ENCODE assay signal across 26 cellular contexts in genomic region chr16:68255712-68256111, GRCh38. TPM values are rescaled to one million over a fixed set of nuclear protein-coding genes. Genes with fewer than 3 reads are reported as not detected.
A peak's percentile ranks its signal among the peaks of the same experiment; 100 is the strongest.
DNase-seq lines count a peak whose midpoint lies in the region; TF ChIP-seq lines count a peak whose summit lies in the region.
"Had no signal": no experiment of that assay in that cellular context is flagged by ENCODE, and none has a peak within 500 bp of the region (broad histone marks: within the 10 kb centered on the region; RNA-seq: fewer than 3 reads in every experiment).

No MANE protein-coding gene starts in this region.

- CTCF ChIA-PET in OCI-LY7 (lab: Charles Lee; ENCODE audit: unreplicated experiment): interaction anchor here (0.6 kb wide), 1 partner anchor 593 kb away, joined by 3 read pairs; no protein-coding TSS in a partner anchor

- H3K4me3 ChIP-seq in right atrium auricular region (no peak overlapping the region), OCI-LY7 (ENCODE audit: low read depth, low read length, poor library complexity, severe bottlenecking) (no peak overlapping the region), osteoblast (ENCODE audit: insufficient read depth, low read length) (no peak overlapping the region), tibial artery (no peak overlapping the region)
- H3K4me3 ChIP-seq: A549, GM12878, MG63, Peyer's patch had no signal

- H3K27ac ChIP-seq in right atrium auricular region (peak overlapping the region; percentile 89 to 94), OCI-LY7 (ENCODE audit: low read depth, low read length, poor library complexity, severe bottlenecking) (peak overlapping the region; percentile 94), osteoblast (ENCODE audit: low read depth, low read length) (no peak overlapping the region), tibial artery (no peak overlapping the region)
- H3K27ac ChIP-seq: A549, C4-2B, Peyer's patch had no signal

- BruUV-seq in OCI-LY7 (replicated peaks; lab: Mats Ljungman, UMichigan): no TSS peak

- intact Hi-C loops in cardiac septum (cut with DNase I): no loop called here
- intact Hi-C loops in OCI-LY7 (cut with micrococcal nuclease; ENCODE audit: unreplicated experiment): loop anchor here (10.0 kb wide), 1 partner anchor 239 kb away; no protein-coding TSS in a partner anchor
- intact Hi-C loops in tibial artery (cut with DNase I; ENCODE audit: low total_unique reads): no loop called here

- peaks cover 0 to 32% of the 10 kb centered on the region in 2 donors for H3K4me1 ChIP-seq in right atrium auricular region
- peaks cover 69% of the 10 kb centered on the region for H3K4me1 ChIP-seq in OCI-LY7 (ENCODE audit: insufficient read depth, low read length, poor library complexity, severe bottlenecking)
- H3K4me1 ChIP-seq in osteoblast (ENCODE audit: insufficient read depth, low read length): peaks cover 17% of the 10 kb centered on the region
- peaks cover 0 to 20% (median 12%) of the 10 kb centered on the region in 4 donors for H3K4me1 ChIP-seq in tibial artery

- H3K27me3 ChIP-seq in right atrium auricular region (no peaks in the 10 kb centered on the region), osteoblast (ENCODE audit: insufficient read depth, low read length) (no peaks in the 10 kb centered on the region), tibial artery (no peaks in the 10 kb centered on the region)
- H3K27me3 ChIP-seq: MG63, Peyer's patch had no signal

- H4K20me1 ChIP-seq in OCI-LY7 (ENCODE audit: insufficient read depth, low read length): no peaks in the 10 kb centered on the region
- no peaks in the 10 kb centered on the region for H4K20me1 ChIP-seq in osteoblast (ENCODE audit: insufficient read depth, low read length)

- no peaks in the 10 kb centered on the region for H3K9me2 ChIP-seq in OCI-LY7 (ENCODE audit: insufficient read depth, low read length)
- H3K9me2 ChIP-seq: SK-N-SH had no signal

- POLR2A ChIA-PET in OCI-LY7 (lab: Charles Lee): interaction anchor here (0.6 kb wide), 2 partner anchors 12 to 17 kb away, joined by 3 read pairs; no protein-coding TSS in a partner anchor

- no peak overlapping the region for H3K4me2 ChIP-seq in OCI-LY7 (ENCODE audit: low read length)
- H3K4me2 ChIP-seq in osteoblast (ENCODE audit: insufficient read depth, low read length): no peak overlapping the region
- H3K4me2 ChIP-seq: A549, SK-N-SH had no signal

- H3K79me2 ChIP-seq in OCI-LY7 (ENCODE audit: insufficient read depth, low read depth, low read length) (peaks cover 3% of the 10 kb centered on the region; the same call in 1 of the 2 replicates), osteoblast (ENCODE audit: insufficient read depth, low read length) (peaks cover 6% of the 10 kb centered on the region)

- H2AFZ ChIP-seq in OCI-LY7 (ENCODE audit: low read length) (no peak overlapping the region), osteoblast (ENCODE audit: low read length) (no peak overlapping the region)

- TF ChIP-seq CTCF in right atrium auricular region (IDR thresholded peaks at IDR 0.05) (no peak), OCI-LY7 (conservative IDR thresholded peaks at IDR 0.05; ENCODE audit: low read length) (no peak), osteoblast (IDR thresholded peaks at IDR 0.05; ENCODE audit: extremely low read depth, low read depth, low read length) (no peak), tibial artery (IDR thresholded peaks at IDR 0.05) (no peak)

- DNase-seq in right atrium auricular region (ENCODE audit: low spot score) (no peak), cardiac septum (ENCODE audit: low spot score) (no peak), OCI-LY7 (ENCODE audit: low spot score) (no peak), osteoblast (ENCODE audit: insufficient read length, low spot score, missing footprints) (peak; percentile 29), NCI-H1048 (lab: John Stamatoyannopoulos, UW) (no peak), tibial artery (no peak)
- no peak for DNase-seq in stimulated activated CD4-positive, alpha-beta T cell treated with anti-CD3 and anti-CD28 coated beads, Interleukin-4, amount 100 ng/mL, for 1 hour
- DNase-seq: AML-193; Caco-2; CD8-positive, alpha-beta T cell; EL; GDM1; IMR-90; KG1; MG63; NCI-H1417 treated with DMSO at 0.1 percent for 48 hours; NCI-H1694 treated with DMSO at 0.1 percent for 48 hours; NCI-H2081; NCI-H2227 treated with DMSO at 0.1 percent for 48 hours; NCI-H526 treated with DMSO at 0.1 percent for 48 hours; OCI-M1; Peyer's patch; SK-N-SH had no signal

- H3K36me3 ChIP-seq in right atrium auricular region (peaks cover 57% of the 10 kb centered on the region), OCI-LY7 (ENCODE audit: insufficient read depth, low read length) (peaks cover 67% of the 10 kb centered on the region), osteoblast (ENCODE audit: insufficient read depth, low read length) (peaks cover 52% of the 10 kb centered on the region), tibial artery (peaks cover 27 to 98% (median 50%) of the 10 kb centered on the region in 3 donors)
- H3K36me3 ChIP-seq: MG63 had no signal

- H3K9me3 ChIP-seq in right atrium auricular region (no peaks in the 10 kb centered on the region), OCI-LY7 (ENCODE audit: low read length) (no peaks in the 10 kb centered on the region), osteoblast (ENCODE audit: low read depth, low read length) (no peaks in the 10 kb centered on the region), tibial artery (no peaks in the 10 kb centered on the region)
- H3K9me3 ChIP-seq: A549, Caco-2, MG63, Peyer's patch, SK-N-SH had no signal

RNA-seq across cellular contexts. Expression of gene SLC7A6, which starts 8.6 kb away (rescaled TPM):
- total RNA-seq in right atrium auricular region: 10 to 100 TPM; 28.9 to 51.0 TPM
- total RNA-seq in cardiac septum: 42.4 TPM
- 50.9 and 53.1 TPM in 2 replicates for total RNA-seq in OCI-LY7 (2014; rRNA removed; shearing (Covaris generic))
- 79.5 and 98.8 TPM in 2 replicates for total RNA-seq in OCI-LY7 (2022)
- total RNA-seq in osteoblast: 35.1 and 36.9 TPM in 2 replicates

RNA-seq across cellular contexts. Expression of gene PLA2G15, which starts 10.5 kb away (rescaled TPM):
- 10 to 100 TPM; 28.3 to 29.1 TPM for total RNA-seq in right atrium auricular region
- total RNA-seq in cardiac septum: 46.7 TPM
- total RNA-seq in OCI-LY7 (2014; rRNA removed; shearing (Covaris generic)): 38.9 and 46.2 TPM in 2 replicates
- 27.5 and 36.8 TPM in 2 replicates for total RNA-seq in OCI-LY7 (2022)
- total RNA-seq in osteoblast: 30.8 and 30.9 TPM in 2 replicates

RNA-seq across cellular contexts. Expression of gene ESRP2, which starts 19.8 kb away (rescaled TPM):
- total RNA-seq in right atrium auricular region: 1 to 10 TPM in 1 of 2 donors, under 1 TPM in 1; 0.59 to 1.2 TPM
- not detected for total RNA-seq in cardiac septum
- 0.08 TPM in 1 of 2 replicates, not detected in the other for total RNA-seq in OCI-LY7 (2014; rRNA removed; shearing (Covaris generic))
- not detected in 2 replicates for total RNA-seq in OCI-LY7 (2022)
- total RNA-seq in osteoblast: under 0.01 TPM in 1 of 2 replicates, not detected in the other
- total RNA-seq: CD8-positive, alpha-beta T cell; IMR-90 had no signal

RNA-seq across cellular contexts. Expression of gene SLC7A6OS, which starts 55.0 kb away (rescaled TPM):
- total RNA-seq in right atrium auricular region: 1 to 10 TPM; 6.8 to 8.6 TPM
- 14.5 TPM for total RNA-seq in cardiac septum
- total RNA-seq in OCI-LY7 (2014; rRNA removed; shearing (Covaris generic)): 28.6 and 35.2 TPM in 2 replicates
- total RNA-seq in OCI-LY7 (2022): 33.4 and 35.8 TPM in 2 replicates
- 12.1 and 12.3 TPM in 2 replicates for total RNA-seq in osteoblast

RNA-seq across cellular contexts. Expression of gene PRMT7, which starts 55.1 kb away (rescaled TPM):
- total RNA-seq in right atrium auricular region (10 to 100 TPM; 24.5 to 35.7 TPM), cardiac septum (24.2 TPM), OCI-LY7 (2022) (80.4 and 85.5 TPM in 2 replicates), osteoblast (35.4 and 36.9 TPM in 2 replicates)
- total RNA-seq in OCI-LY7 (2014; rRNA removed; shearing (Covaris generic)): 75.3 and 85.1 TPM in 2 replicates

Comparison
In these comparisons a context has a peak if more than half of its experiments do, and no peak if none do; other contexts are left out.
1. H3K27ac ChIP-seq: peak in right atrium auricular region (2 of 2) and OCI-LY7 (single experiment); none in osteoblast (single experiment) and tibial artery (0 of 2).